In genomic region chr3:187015903-187016638, GRCh38 we compare ENCODE assay signal across 8 cellular contexts.
DNase-seq lines count a peak whose midpoint lies in the region; ATAC-seq and TF ChIP-seq lines count a peak whose summit lies in the region.

No MANE protein-coding gene starts in this region.

- no peaks in the 10 kb centered on the region for H3K9me3 ChIP-seq in CD8-positive, alpha-beta T cell (ENCODE audit: low read length)
- H3K9me3 ChIP-seq in WERI-Rb-1 (ENCODE audit: severe bottlenecking), result no peaks in the 10 kb centered on the region

- no peak for TF ChIP-seq CTCF in CD8-positive, alpha-beta T cell (IDR thresholded peaks at IDR 0.05)
- TF ChIP-seq CTCF in foreskin keratinocyte (conservative IDR thresholded peaks at IDR 0.05), result no peak
- TF ChIP-seq CTCF in WERI-Rb-1 (IDR thresholded peaks at IDR 0.05; ENCODE audit: low read depth, low read length), result no peak

- POLR2A ChIA-PET in CD8-positive, alpha-beta T cell (lab: Charles Lee), result interaction anchor here (0.8 to 1.4 kb wide), 4 partner anchors 10 to 22 kb away, joined by 3 read pairs; no protein-coding TSS in a partner anchor

- H3K27ac Mint-ChIP-seq in CD8-positive, alpha-beta T cell, result peak overlapping the region; percentile 88

- intact Hi-C loops in CD8-positive, alpha-beta T cell (cut with DNase I, micrococcal nuclease), result no loop called here

- peak overlapping the region; percentile 45 for H3K4me3 Mint-ChIP-seq in CD8-positive, alpha-beta T cell

- no peaks in the 10 kb centered on the region for H3K9me3 Mint-ChIP-seq in CD8-positive, alpha-beta T cell

- H3K36me3 ChIP-seq in CD8-positive, alpha-beta T cell (ENCODE audit: insufficient read depth, low read length), result no peaks in the 10 kb centered on the region
- no peaks in the 10 kb centered on the region; the same call in 1 of the 2 replicates for H3K36me3 ChIP-seq in WERI-Rb-1

- peaks cover 53% of the 10 kb centered on the region for H3K4me1 ChIP-seq in CD8-positive, alpha-beta T cell (ENCODE audit: insufficient read depth, low read length)
- no peaks in the 10 kb centered on the region for H3K4me1 ChIP-seq in foreskin keratinocyte

- CTCF ChIA-PET in CD8-positive, alpha-beta T cell (lab: Charles Lee), result interaction anchor here (0.8 to 1.2 kb wide), 2 partner anchors 25 to 167 kb away, joined by 3 read pairs; no protein-coding TSS in a partner anchor

- no peak overlapping the region for H3K27ac ChIP-seq in CD8-positive, alpha-beta T cell (ENCODE audit: low read depth, low read length)
- H3K27ac ChIP-seq in foreskin keratinocyte (no peak overlapping the region), WERI-Rb-1 (no peak overlapping the region)

- no peak overlapping the region for H3K4me3 ChIP-seq in CD8-positive, alpha-beta T cell (ENCODE audit: low read depth, low read length)
- no peak overlapping the region for H3K4me3 ChIP-seq in WERI-Rb-1 (ENCODE audit: low read depth, low read length)

- no peaks in the 10 kb centered on the region for H3K27me3 Mint-ChIP-seq in CD8-positive, alpha-beta T cell (ENCODE audit: low read depth)

- peak; percentile 30 for ATAC-seq in CD8-positive, alpha-beta T cell
- ATAC-seq in GM19324 (IDR thresholded peaks at IDR 0.05; ENCODE audit: low FRiP score, unreplicated experiment) (peak; percentile 72), HG03097 (IDR thresholded peaks at IDR 0.05; ENCODE audit: low FRiP score, unreplicated experiment) (peak; percentile 67), foreskin keratinocyte (no peak), esophagus mucosa (no peak)

- no peaks in the 10 kb centered on the region for H3K27me3 ChIP-seq in CD8-positive, alpha-beta T cell (ENCODE audit: insufficient read depth, low read length)
- no peaks in the 10 kb centered on the region for H3K27me3 ChIP-seq in foreskin keratinocyte
- H3K27me3 ChIP-seq in WERI-Rb-1 (ENCODE audit: insufficient read depth, low read depth, severe bottlenecking), result no peaks in the 10 kb centered on the region

- H3K4me1 Mint-ChIP-seq in CD8-positive, alpha-beta T cell (ENCODE audit: low read depth), result peaks cover 81% of the 10 kb centered on the region

- peaks cover 53% of the 10 kb centered on the region for H3K36me3 Mint-ChIP-seq in CD8-positive, alpha-beta T cell

- peak in 3 of 7 experiments; percentile 20 to 46 (median 43) for DNase-seq in CD8-positive, alpha-beta T cell
- DNase-seq in activated gamma-delta T cell (lab: John Stamatoyannopoulos, UW) (peak; percentile 13), globus pallidus (ENCODE audit: low spot score) (no peak), foreskin keratinocyte (no peak), WERI-Rb-1 (no peak)

Comparison
In these comparisons a context has a peak if more than half of its experiments do, and no peak if none do; other contexts are left out.
1. ATAC-seq: peak in CD8-positive, alpha-beta T cell (single experiment), GM19324 (single experiment) and HG03097 (single experiment); none in foreskin keratinocyte (single experiment) and esophagus mucosa (single experiment).